In the genomic region with DNA sequence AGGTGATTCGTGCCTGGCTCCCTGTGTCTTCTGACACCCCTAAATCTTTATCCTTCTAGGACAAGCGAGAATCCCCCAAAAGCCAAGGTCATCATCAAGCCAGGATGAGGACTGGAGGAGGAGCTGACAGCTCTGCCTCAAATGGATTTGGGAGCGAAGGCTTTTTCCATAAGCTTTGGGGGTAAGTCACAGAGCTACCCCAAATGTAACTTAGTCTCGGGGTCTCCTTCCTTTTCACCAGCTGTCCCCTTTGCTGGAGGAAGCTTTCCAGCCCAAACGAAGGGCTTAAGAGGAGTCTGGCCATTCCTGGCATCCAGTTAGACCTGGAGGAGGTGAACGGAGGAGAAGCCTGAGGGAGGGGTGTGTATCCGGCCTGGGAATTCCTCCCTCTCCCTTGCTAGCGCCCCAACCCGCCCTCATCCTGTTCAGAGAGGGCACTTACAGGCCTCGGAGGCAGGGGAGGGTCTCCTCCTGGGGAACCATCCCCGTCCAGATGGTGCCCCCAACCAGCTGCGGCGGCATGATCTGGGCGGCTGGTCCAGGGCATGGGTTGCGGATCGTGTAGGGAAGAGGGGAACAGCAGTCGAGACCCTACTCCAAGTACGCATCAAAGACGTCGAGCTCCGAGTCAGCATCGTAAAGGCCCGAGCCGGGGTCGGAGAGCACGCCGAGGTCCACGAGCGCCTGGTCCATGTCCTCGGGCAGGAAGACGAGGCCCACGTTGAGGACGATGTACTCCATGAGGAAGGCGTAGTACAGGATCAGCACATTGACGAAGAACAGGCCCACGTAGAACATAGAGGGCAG, we compare ENCODE assay signal across 8 cellular contexts. TPM values are rescaled to one million over a fixed set of nuclear protein-coding genes. Genes with fewer than 3 reads are reported as not detected.
DNase-seq lines count a peak whose midpoint lies in the region; ATAC-seq and TF ChIP-seq lines count a peak whose summit lies in the region.

No MANE protein-coding gene starts in this region.

- H3K9me3 ChIP-seq in T-helper 17 cell (ENCODE audit: control insufficient read depth, low read length, poor library complexity, severe bottlenecking), result no peaks in the 10 kb centered on the region

- H3K27me3 Mint-ChIP-seq in activated CD4-positive, alpha-beta T cell treated with anti-CD3 and anti-CD28 coated beads for 36 hours, result no peaks in the 10 kb centered on the region
- no peaks in the 10 kb centered on the region for H3K27me3 Mint-ChIP-seq in T-helper 17 cell

- H3K27ac ChIP-seq in foreskin keratinocyte, result peak overlapping the region; percentile 60

- H3K4me3 Mint-ChIP-seq in activated CD4-positive, alpha-beta T cell treated with anti-CD3 and anti-CD28 coated beads for 36 hours, result peak overlapping the region; percentile 95
- H3K4me3 Mint-ChIP-seq in T-helper 17 cell, result peak overlapping the region; percentile 92

- H3K4me3 ChIP-seq in skeletal muscle cell (ENCODE audit: low read depth, low read length), result peak overlapping the region; percentile 82

- H3K27me3 ChIP-seq in foreskin keratinocyte, result no peaks in the 10 kb centered on the region

- no peak for ATAC-seq in activated CD4-positive, alpha-beta T cell treated with anti-CD3 and anti-CD28 coated beads for 36 hours
- ATAC-seq in T-helper 17 cell, result no peak
- peak; percentile 1 for ATAC-seq in foreskin keratinocyte
- no peak for ATAC-seq in GM21423 (IDR thresholded peaks at IDR 0.05; ENCODE audit: unreplicated experiment)

- no peak for TF ChIP-seq CTCF in foreskin keratinocyte (conservative IDR thresholded peaks at IDR 0.05)

- peak; percentile 27 for DNase-seq in activated CD4-positive, alpha-beta T cell treated with anti-CD3 and anti-CD28 coated beads for 36 hours
- no peak for DNase-seq in activated CD4-positive, alpha-beta T cell treated with anti-CD3 and anti-CD28 coated beads, Interleukin-2, amount 50 U/mL, for 4 hours
- DNase-seq in T-helper 17 cell (no peak), foreskin keratinocyte (no peak), skeletal muscle cell (ENCODE audit: low read depth) (no peak), germinal center (ENCODE audit: low spot score) (no peak), G401 (ENCODE audit: low spot score) (no peak)

- peaks cover 15% of the 10 kb centered on the region for H3K4me1 ChIP-seq in foreskin keratinocyte

- peaks cover 28% of the 10 kb centered on the region for H3K36me3 Mint-ChIP-seq in activated CD4-positive, alpha-beta T cell treated with anti-CD3 and anti-CD28 coated beads for 36 hours (ENCODE audit: low read depth)
- H3K36me3 Mint-ChIP-seq in T-helper 17 cell (ENCODE audit: low read depth), result peaks cover 4% of the 10 kb centered on the region

- H3K9me3 Mint-ChIP-seq in activated CD4-positive, alpha-beta T cell treated with anti-CD3 and anti-CD28 coated beads for 36 hours (ENCODE audit: low read depth), result no peaks in the 10 kb centered on the region

- H3K27ac Mint-ChIP-seq in activated CD4-positive, alpha-beta T cell treated with anti-CD3 and anti-CD28 coated beads for 36 hours, result peak overlapping the region; percentile 87
- peak overlapping the region; percentile 84 for H3K27ac Mint-ChIP-seq in T-helper 17 cell

- H3K4me1 Mint-ChIP-seq in activated CD4-positive, alpha-beta T cell treated with anti-CD3 and anti-CD28 coated beads for 36 hours, result peaks cover 75% of the 10 kb centered on the region
- peaks cover 69% of the 10 kb centered on the region for H3K4me1 Mint-ChIP-seq in T-helper 17 cell

- POLR2A ChIA-PET in activated CD4-positive, alpha-beta T cell treated with anti-CD3 and anti-CD28 coated beads for 36 hours (lab: Charles Lee), result interaction anchor here (0.6 to 0.7 kb wide), 3 partner anchors 25 to 342 kb away, joined by 3 to 5 read pairs (median 4); no protein-coding TSS in a partner anchor

- intact Hi-C loops in activated CD4-positive, alpha-beta T cell treated with anti-CD3 and anti-CD28 coated beads for 36 hours (cut with DNase I, micrococcal nuclease), result loop anchor here (5.0 to 10.0 kb wide), 6 partner anchors 199 to 1977 kb away; a partner anchor contains a TSS

- in situ Hi-C loops in G401 (cut with HindIII; ENCODE audit: low sequenced_read_pairs), result no loop called here

- CTCF ChIA-PET in activated CD4-positive, alpha-beta T cell treated with anti-CD3 and anti-CD28 coated beads for 36 hours (lab: Charles Lee), result interaction anchor here (0.7 to 2.6 kb wide), 6 partner anchors 9 to 426 kb away, joined by 3 to 9 read pairs (median 3); no protein-coding TSS in a partner anchor

RNA-seq across cellular contexts. Expression of a gene that starts 0.9 kb away (rescaled TPM):
- total RNA-seq in activated CD4-positive, alpha-beta T cell treated with anti-CD3 and anti-CD28 coated beads for 36 hours, result 10 to 100 TPM; 33.8 to 34.9 TPM
- total RNA-seq in T-helper 17 cell, result 10 to 100 TPM; 14.2 to 15.1 TPM
- 42.8 and 45.1 TPM in 2 replicates for total RNA-seq in foreskin keratinocyte
- polyA plus RNA-seq in foreskin keratinocyte, result 40.4 and 43.1 TPM in 2 replicates
- 90.6 and 91.9 TPM in 2 replicates for total RNA-seq in G401 (2014; rRNA removed; shearing (Covaris generic))

RNA-seq across cellular contexts. Expression of a gene that starts 3.0 kb away (rescaled TPM):
- 10 to 100 TPM; 23.5 to 25.4 TPM for total RNA-seq in activated CD4-positive, alpha-beta T cell treated with anti-CD3 and anti-CD28 coated beads for 36 hours
- total RNA-seq in T-helper 17 cell (10 to 100 TPM; 31.1 to 32.0 TPM), foreskin keratinocyte (21.0 and 22.0 TPM in 2 replicates)
- polyA plus RNA-seq in foreskin keratinocyte, result 11.4 and 12.0 TPM in 2 replicates
- 15.6 and 16.6 TPM in 2 replicates for total RNA-seq in G401 (2014; rRNA removed; shearing (Covaris generic))
